ENCODE assay signal across 14 cellular contexts in the genomic region with DNA sequence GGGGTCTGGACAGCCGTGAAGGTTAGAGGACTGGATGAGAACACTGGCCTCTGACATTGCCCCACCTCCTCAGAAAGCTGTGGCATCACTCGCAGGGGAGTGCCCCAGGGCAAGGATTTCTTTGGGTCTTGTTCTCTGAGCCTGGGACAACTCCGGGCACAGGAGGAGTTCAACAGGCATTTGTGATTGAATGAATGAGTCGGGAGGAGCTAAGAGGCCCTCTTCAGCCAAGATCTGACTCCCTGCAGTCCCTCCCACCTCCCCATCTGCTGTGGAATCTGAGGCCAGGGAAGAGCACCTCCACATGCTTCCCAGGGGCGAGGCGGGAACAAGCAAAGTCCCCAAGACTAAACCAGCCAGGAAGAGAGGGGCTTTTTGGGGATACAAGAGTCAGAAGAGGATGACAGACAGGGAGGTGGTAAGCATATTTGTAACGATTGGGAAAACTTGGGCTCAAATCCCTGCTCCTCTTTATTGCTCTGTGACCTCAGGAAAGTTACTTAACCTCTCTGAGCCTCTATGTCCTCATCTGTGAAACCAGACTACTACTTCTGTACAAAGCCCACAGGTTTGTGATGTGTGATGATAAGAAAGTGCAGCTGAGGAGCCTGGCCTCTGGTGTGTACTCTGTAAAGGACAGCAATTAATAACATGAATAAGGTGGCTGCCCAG. TPM values are rescaled to one million over a fixed set of nuclear protein-coding genes. Genes with fewer than 3 reads are reported as not detected.
DNase-seq lines count a peak whose midpoint lies in the region; ATAC-seq and TF ChIP-seq lines count a peak whose summit lies in the region.
"Had no signal": no experiment of that assay in that cellular context is flagged by ENCODE, and none has a peak within 500 bp of the region (broad histone marks: within the 10 kb centered on the region; RNA-seq: fewer than 3 reads in every experiment).

No MANE protein-coding gene starts in this region.

- no peak overlapping the region for H2AFZ ChIP-seq in OCI-LY3 (ENCODE audit: low read depth, low read length)
- H2AFZ ChIP-seq: parathyroid adenoma had no signal

- H3K36me3 ChIP-seq in left ventricle myocardium inferior (no peaks in the 10 kb centered on the region), OCI-LY3 (replicated peaks; ENCODE audit: low read depth, low read length) (peaks cover 41% of the 10 kb centered on the region)

- H3K4me1 ChIP-seq in left ventricle myocardium inferior = peaks cover 97% of the 10 kb centered on the region
- H3K4me1 ChIP-seq in OCI-LY3 (ENCODE audit: low read length) = peaks cover 72% of the 10 kb centered on the region
- H3K4me1 ChIP-seq: parathyroid adenoma had no signal

- H3K27me3 Mint-ChIP-seq in glutamatergic neuron (ENCODE audit: unreplicated experiment) = peaks cover 29% of the 10 kb centered on the region
- H3K27me3 Mint-ChIP-seq in stimulated activated naive B cell treated with anti-CD40 and anti-IgM and Interleukin-4, amounts not matched to agents 10 μg/mL and 1 μg/mL and 100 μg/mL, for 72 hours = no peaks in the 10 kb centered on the region
- peaks cover 27% of the 10 kb centered on the region for H3K27me3 Mint-ChIP-seq in activated T-helper 1 cell treated with anti-CD3 and anti-CD28 coated beads, Interleukin-12 subunit alpha, Interleukin-12 subunit beta, Interleukin-2, Interleukin-4 antibody, amounts not matched to agents 30 ng/mL and 10 ng/mL and 1 ng/mL, durations not matched to agents 14 hours and 24 hours and 36 hours (ENCODE audit: insufficient read depth)

- peak overlapping the region; percentile 83 for H3K4me2 ChIP-seq in OCI-LY3 (ENCODE audit: low read length)

- TF ChIP-seq CTCF in left ventricle myocardium inferior (IDR thresholded peaks at IDR 0.05; ENCODE audit: borderline replicate concordance) (no peak), OCI-LY3 (IDR thresholded peaks at IDR 0.05; ENCODE audit: low read depth, low read length) (no peak), glutamatergic neuron (IDR thresholded peaks at IDR 0.05; ENCODE audit: partially characterized antibody, unreplicated experiment) (no peak)

- no peak for ATAC-seq in Right ventricle myocardium inferior
- ATAC-seq in stimulated activated naive B cell treated with anti-CD40 and anti-IgM and Interleukin-4, amounts not matched to agents 10 μg/mL and 1 μg/mL and 100 μg/mL, for 72 hours (replicated peaks) = no peak
- ATAC-seq: HepG2, left ventricle myocardium superior had no signal

- intact Hi-C loops in left ventricle myocardium inferior (cut with micrococcal nuclease) = no loop called here
- intact Hi-C loops in Right ventricle myocardium inferior (cut with DNase I) = no loop called here
- intact Hi-C loops in activated T-helper 1 cell treated with anti-CD3 and anti-CD28 coated beads, Interleukin-12 subunit alpha, Interleukin-12 subunit beta, Interleukin-2, Interleukin-4 antibody, amounts not matched to agents 30 ng/mL and 10 ng/mL and 1 ng/mL, durations not matched to agents 14 hours and 24 hours and 36 hours (cut with micrococcal nuclease) = no loop called here

- peaks cover 86% of the 10 kb centered on the region for H3K4me1 Mint-ChIP-seq in glutamatergic neuron (ENCODE audit: low read depth, unreplicated experiment)
- H3K4me1 Mint-ChIP-seq in stimulated activated naive B cell treated with anti-CD40 and anti-IgM and Interleukin-4, amounts not matched to agents 10 μg/mL and 1 μg/mL and 100 μg/mL, for 72 hours = peaks cover 91 to 100% of the 10 kb centered on the region in 2 donors
- H3K4me1 Mint-ChIP-seq in activated T-helper 1 cell treated with anti-CD3 and anti-CD28 coated beads, Interleukin-12 subunit alpha, Interleukin-12 subunit beta, Interleukin-2, Interleukin-4 antibody, amounts not matched to agents 30 ng/mL and 10 ng/mL and 1 ng/mL, durations not matched to agents 14 hours and 24 hours and 36 hours (ENCODE audit: low read depth) = peaks cover 21% of the 10 kb centered on the region

- DNase-seq in left ventricle myocardium inferior (no peak), Right ventricle myocardium inferior (ENCODE audit: missing footprints) (no peak), glutamatergic neuron (no peak), NCI-H1694 (lab: John Stamatoyannopoulos, UW) (no peak)
- DNase-seq in stimulated activated naive B cell treated with anti-CD40 and anti-IgM and Interleukin-4, amounts not matched to agents 10 μg/mL and 1 μg/mL and 100 μg/mL, for 72 hours = no peak
- no peak for DNase-seq in stimulated activated CD8-positive, alpha-beta memory T cell treated with anti-CD3 and anti-CD28 coated beads, Interleukin-4, amount 100 ng/mL, for 48 hours
- DNase-seq in activated T-helper 1 cell treated with anti-CD3 and anti-CD28 coated beads, Interleukin-12 subunit alpha, Interleukin-12 subunit beta, Interleukin-2, Interleukin-4 antibody, amounts not matched to agents 30 ng/mL and 10 ng/mL and 1 ng/mL, durations not matched to agents 14 hours and 24 hours and 36 hours (ENCODE audit: low spot score) = no peak
- DNase-seq: activated CD4-positive, alpha-beta T cell treated with anti-CD3 and anti-CD28 coated beads, Interleukin-2, amount 10 ng/mL, durations not matched to agents 24 days and 14 days; GF-D8; left ventricle myocardium superior; NCI-H2107 had no signal

- H3K27me3 ChIP-seq in left ventricle myocardium inferior (ENCODE audit: low read depth) (no peaks in the 10 kb centered on the region), OCI-LY3 (ENCODE audit: low read depth, low read length) (no peaks in the 10 kb centered on the region)

- peak overlapping the region; percentile 89 for H3K27ac ChIP-seq in left ventricle myocardium inferior (replicated peaks)
- H3K27ac ChIP-seq in OCI-LY3 (ENCODE audit: low read length) = peak overlapping the region; percentile 68; the same call in 1 of the 2 replicates
- H3K27ac ChIP-seq: parathyroid adenoma had no signal

- H3K4me3 Mint-ChIP-seq in glutamatergic neuron (ENCODE audit: unreplicated experiment) = peak overlapping the region; percentile 81
- H3K4me3 Mint-ChIP-seq in stimulated activated naive B cell treated with anti-CD40 and anti-IgM and Interleukin-4, amounts not matched to agents 10 μg/mL and 1 μg/mL and 100 μg/mL, for 72 hours = peak overlapping the region; percentile 78 to 83
- H3K4me3 Mint-ChIP-seq in activated T-helper 1 cell treated with anti-CD3 and anti-CD28 coated beads, Interleukin-12 subunit alpha, Interleukin-12 subunit beta, Interleukin-2, Interleukin-4 antibody, amounts not matched to agents 30 ng/mL and 10 ng/mL and 1 ng/mL, durations not matched to agents 14 hours and 24 hours and 36 hours = no peak overlapping the region
- H3K4me3 Mint-ChIP-seq: activated CD4-positive, alpha-beta T cell treated with anti-CD3 and anti-CD28 coated beads, Interleukin-2, amount 10 ng/mL, durations not matched to agents 24 days and 14 days had no signal

- peak overlapping the region; percentile 97 for H3K27ac Mint-ChIP-seq in glutamatergic neuron (ENCODE audit: unreplicated experiment)
- H3K27ac Mint-ChIP-seq in stimulated activated naive B cell treated with anti-CD40 and anti-IgM and Interleukin-4, amounts not matched to agents 10 μg/mL and 1 μg/mL and 100 μg/mL, for 72 hours = peak overlapping the region; percentile 96
- no peak overlapping the region for H3K27ac Mint-ChIP-seq in activated T-helper 1 cell treated with anti-CD3 and anti-CD28 coated beads, Interleukin-12 subunit alpha, Interleukin-12 subunit beta, Interleukin-2, Interleukin-4 antibody, amounts not matched to agents 30 ng/mL and 10 ng/mL and 1 ng/mL, durations not matched to agents 14 hours and 24 hours and 36 hours
- H3K27ac Mint-ChIP-seq: activated CD4-positive, alpha-beta T cell treated with anti-CD3 and anti-CD28 coated beads, Interleukin-2, amount 10 ng/mL, durations not matched to agents 24 days and 14 days had no signal

- H3K4me3 ChIP-seq in left ventricle myocardium inferior = no peak overlapping the region
- H3K4me3 ChIP-seq in OCI-LY3 (ENCODE audit: low read length) = no peak overlapping the region

- H3K9me3 Mint-ChIP-seq in glutamatergic neuron (ENCODE audit: unreplicated experiment) = peaks cover 20% of the 10 kb centered on the region
- no peaks in the 10 kb centered on the region for H3K9me3 Mint-ChIP-seq in stimulated activated naive B cell treated with anti-CD40 and anti-IgM and Interleukin-4, amounts not matched to agents 10 μg/mL and 1 μg/mL and 100 μg/mL, for 72 hours
- H3K9me3 Mint-ChIP-seq in activated T-helper 1 cell treated with anti-CD3 and anti-CD28 coated beads, Interleukin-12 subunit alpha, Interleukin-12 subunit beta, Interleukin-2, Interleukin-4 antibody, amounts not matched to agents 30 ng/mL and 10 ng/mL and 1 ng/mL, durations not matched to agents 14 hours and 24 hours and 36 hours = no peaks in the 10 kb centered on the region
- H3K9me3 Mint-ChIP-seq: activated CD4-positive, alpha-beta T cell treated with anti-CD3 and anti-CD28 coated beads, Interleukin-2, amount 10 ng/mL, durations not matched to agents 24 days and 14 days had no signal

- H3K9ac ChIP-seq in OCI-LY3 (ENCODE audit: low read length) = peak overlapping the region; percentile 51; the same call in 1 of the 2 replicates
- H3K9ac ChIP-seq: parathyroid adenoma had no signal

- H3K9me3 ChIP-seq in left ventricle myocardium inferior (replicated peaks) = no peaks in the 10 kb centered on the region
- H3K9me3 ChIP-seq in OCI-LY3 (ENCODE audit: insufficient read depth, low read length) = no peaks in the 10 kb centered on the region

- H3K79me2 ChIP-seq in OCI-LY3 (ENCODE audit: low read length) = peaks cover 93% of the 10 kb centered on the region
- H3K79me2 ChIP-seq: parathyroid adenoma had no signal

- peaks cover 4% of the 10 kb centered on the region for H3K36me3 Mint-ChIP-seq in glutamatergic neuron (ENCODE audit: unreplicated experiment)
- peaks cover 49 to 66% of the 10 kb centered on the region in 2 donors for H3K36me3 Mint-ChIP-seq in stimulated activated naive B cell treated with anti-CD40 and anti-IgM and Interleukin-4, amounts not matched to agents 10 μg/mL and 1 μg/mL and 100 μg/mL, for 72 hours
- no peaks in the 10 kb centered on the region for H3K36me3 Mint-ChIP-seq in activated T-helper 1 cell treated with anti-CD3 and anti-CD28 coated beads, Interleukin-12 subunit alpha, Interleukin-12 subunit beta, Interleukin-2, Interleukin-4 antibody, amounts not matched to agents 30 ng/mL and 10 ng/mL and 1 ng/mL, durations not matched to agents 14 hours and 24 hours and 36 hours (ENCODE audit: low read depth)

- peaks cover 45% of the 10 kb centered on the region for H4K20me1 ChIP-seq in OCI-LY3 (ENCODE audit: insufficient read depth, low read length)

RNA-seq across cellular contexts. Expression of a gene that starts 6.4 kb away (rescaled TPM):
- total RNA-seq in left ventricle myocardium inferior (39.4 TPM), Right ventricle myocardium inferior (59.1 TPM), glutamatergic neuron (ENCODE audit: unreplicated experiment) (420 TPM)
- total RNA-seq in activated T-helper 1 cell treated with anti-CD3 and anti-CD28 coated beads, Interleukin-12 subunit alpha, Interleukin-12 subunit beta, Interleukin-2, Interleukin-4 antibody, amounts not matched to agents 30 ng/mL and 10 ng/mL and 1 ng/mL, durations not matched to agents 14 hours and 24 hours and 36 hours = 5.7 TPM in 2 replicates
- total RNA-seq: HepG2 had no signal
